ENCODE assay signal across 8 cellular contexts in genomic region chr11:93196816-93197382, GRCh38. TPM values are rescaled to one million over a fixed set of nuclear protein-coding genes. Genes with fewer than 3 reads are reported as not detected.
DNase-seq lines count a peak whose midpoint lies in the region; ATAC-seq, FAIRE-seq and TF ChIP-seq lines count a peak whose summit lies in the region.

No MANE protein-coding gene starts in this region.

- DNase-seq in AG08395 (ENCODE audit: low spot score) (peak; percentile 6), GM12891 (ENCODE audit: insufficient read length, low spot score) (no peak), SJCRH30 (no peak), fibroblast of pulmonary artery (ENCODE audit: low read depth) (no peak), renal cortical epithelial cell (ENCODE audit: low read depth) (peak; percentile 49), ecto neural progenitor cell (ENCODE audit: low spot score) (no peak), amniotic stem cell (lab: John Stamatoyannopoulos, UW) (no peak)

- H3K27me3 ChIP-seq in SJCRH30: no peaks in the 10 kb centered on the region

- peak overlapping the region; percentile 87 for H3K4me3 ChIP-seq in SJCRH30
- peak overlapping the region; percentile 82 for H3K4me3 ChIP-seq in fibroblast of pulmonary artery (replicated peaks; ENCODE audit: low read depth, low read length)

- H3K27ac ChIP-seq in SJCRH30: peak overlapping the region; percentile 91

- no peak for TF ChIP-seq POLR2A in GM12891 (IDR thresholded peaks at IDR 0.05; ENCODE audit: low read depth, low read length)

- ATAC-seq in HG02884 (IDR thresholded peaks at IDR 0.05; ENCODE audit: unreplicated experiment): peak; percentile 10

- no peaks in the 10 kb centered on the region for H3K4me1 ChIP-seq in SJCRH30

- no peaks in the 10 kb centered on the region for H3K36me3 ChIP-seq in SJCRH30

- peak; percentile 41 for FAIRE-seq in GM12891 (lab: Jason Lieb, UNC)

- peak; percentile 57 for TF ChIP-seq CTCF in fibroblast of pulmonary artery (IDR thresholded peaks at IDR 0.05; ENCODE audit: low read length, missing control alignments)

- H3K9me3 ChIP-seq in SJCRH30 (replicated peaks): no peaks in the 10 kb centered on the region

TF ChIP-seq in GM12891, 5 proteins besides CTCF, POLR2A, EP300 and RAD21:
- TF ChIP-seq TAF1 (IDR thresholded peaks at IDR 0.05; ENCODE audit: low read depth, low read length) (no peak), PAX5 (IDR thresholded peaks at IDR 0.05; ENCODE audit: insufficient read depth, low read length, severe bottlenecking) (no peak), POLR2AphosphoS5 (IDR thresholded peaks at IDR 0.05; ENCODE audit: low read depth, low read length) (no peak), POU2F2 (IDR thresholded peaks at IDR 0.05; ENCODE audit: low read depth, low read length) (no peak), SPI1 (IDR thresholded peaks at IDR 0.05; ENCODE audit: low read depth, low read length) (no peak)

RNA-seq across cellular contexts. Expression of gene SLC36A4, which starts 0.9 kb away (rescaled TPM):
- polyA plus RNA-seq in GM12891 (2012; ENCODE audit: low read depth, missing spikeins): 4.1 TPM
- 12.3 and 19.8 TPM in 2 replicates for total RNA-seq in SJCRH30 (2014; rRNA removed; shearing (Covaris generic))
- total RNA-seq in renal cortical epithelial cell: 11.1 and 13.2 TPM in 2 replicates

Comparison
In these comparisons a context has a peak if more than half of its experiments do, and no peak if none do; other contexts are left out.
1. DNase-seq: peak in AG08395 (single experiment) and renal cortical epithelial cell (single experiment); none in GM12891 (single experiment), SJCRH30 (0 of 2), fibroblast of pulmonary artery (single experiment), ecto neural progenitor cell (single experiment) and amniotic stem cell (single experiment).